ENCODE assay signal across 10 cellular contexts in genomic region chr11:27470166-27470565, GRCh38. TPM values are rescaled to one million over a fixed set of nuclear protein-coding genes. Genes with fewer than 3 reads are reported as not detected.
DNase-seq lines count a peak whose midpoint lies in the region; ATAC-seq, FAIRE-seq and TF ChIP-seq lines count a peak whose summit lies in the region.
"Had no signal": no experiment of that assay in that cellular context is flagged by ENCODE, and none has a peak within 500 bp of the region (broad histone marks: within the 10 kb centered on the region; RNA-seq: fewer than 3 reads in every experiment).

No MANE protein-coding gene starts in this region.

- CTCF ChIA-PET in WTC11 (lab: Charles Lee) = no interaction called here
- CTCF ChIA-PET in activated CD4-positive, alpha-beta T cell treated with anti-CD3 and anti-CD28 coated beads for 36 hours (lab: Charles Lee) = interaction anchor here (0.9 kb wide), 1 partner anchor 15 kb away, joined by 3 read pairs; no protein-coding TSS in a partner anchor

- H3K27ac Mint-ChIP-seq in WTC11 (no peak overlapping the region), progenitor cell of endocrine pancreas (peak overlapping the region; percentile 93)
- H3K27ac Mint-ChIP-seq in activated CD4-positive, alpha-beta T cell treated with anti-CD3 and anti-CD28 coated beads for 36 hours = no peak overlapping the region
- H3K27ac Mint-ChIP-seq: T-helper 1 cell treated with Interleukin-12 subunit alpha and Interleukin-12 subunit beta and Interleukin-4 antibody, amounts not matched to agents 30 μg/mL and 1 μg/mL, for 36 hours had no signal

- POLR2A ChIA-PET in WTC11 (lab: Charles Lee) = no interaction called here
- POLR2A ChIA-PET in activated CD4-positive, alpha-beta T cell treated with anti-CD3 and anti-CD28 coated beads for 36 hours (lab: Charles Lee) = no interaction called here

- no peaks in the 10 kb centered on the region for H3K9me3 ChIP-seq in GM23248 (ENCODE audit: low read depth)
- H3K9me3 ChIP-seq in hepatocyte (ENCODE audit: low read depth) = no peaks in the 10 kb centered on the region
- H3K9me3 ChIP-seq in small intestine (ENCODE audit: control insufficient read depth, low read depth) = no peaks in the 10 kb centered on the region
- H3K9me3 ChIP-seq: MG63 had no signal

- H3K4me1 ChIP-seq in GM23248 (ENCODE audit: insufficient read depth) (peaks cover 39% of the 10 kb centered on the region), hepatocyte (ENCODE audit: insufficient read depth) (peaks cover 41% of the 10 kb centered on the region), small intestine (ENCODE audit: control insufficient read depth in 2 of 2, insufficient read depth in 1 of 2, low read depth in 1 of 2, low read length in 1 of 2) (peaks cover 0 to under 1% of the 10 kb centered on the region in 2 donors)

- H4K20me1 ChIP-seq in GM23248 (ENCODE audit: insufficient read depth) (no peaks in the 10 kb centered on the region), hepatocyte (ENCODE audit: insufficient read depth, poor library complexity, severe bottlenecking) (peaks cover 14% of the 10 kb centered on the region)

- H3K27ac ChIP-seq in GM23248 (peak overlapping the region; percentile 98; the same call in 1 of the 2 replicates), hepatocyte (peak overlapping the region; percentile 89), small intestine (ENCODE audit: low read depth in 1 of 2, low read length in 1 of 2) (no peak overlapping the region)

- H3K4me1 Mint-ChIP-seq in WTC11 = peaks cover 55% of the 10 kb centered on the region
- peaks cover 50% of the 10 kb centered on the region for H3K4me1 Mint-ChIP-seq in progenitor cell of endocrine pancreas (ENCODE audit: low read depth)
- peaks cover 16% of the 10 kb centered on the region for H3K4me1 Mint-ChIP-seq in activated CD4-positive, alpha-beta T cell treated with anti-CD3 and anti-CD28 coated beads for 36 hours

- H3K9me3 Mint-ChIP-seq in WTC11 (no peaks in the 10 kb centered on the region), progenitor cell of endocrine pancreas (ENCODE audit: low read depth) (no peaks in the 10 kb centered on the region)
- no peaks in the 10 kb centered on the region for H3K9me3 Mint-ChIP-seq in activated CD4-positive, alpha-beta T cell treated with anti-CD3 and anti-CD28 coated beads for 36 hours (ENCODE audit: low read depth)
- H3K9me3 Mint-ChIP-seq: T-helper 1 cell treated with Interleukin-12 subunit alpha and Interleukin-12 subunit beta and Interleukin-4 antibody, amounts not matched to agents 30 μg/mL and 1 μg/mL, for 36 hours had no signal

- H3K36me3 Mint-ChIP-seq in WTC11 (peaks cover 7% of the 10 kb centered on the region), progenitor cell of endocrine pancreas (ENCODE audit: insufficient read depth) (peaks cover 6% of the 10 kb centered on the region)
- H3K36me3 Mint-ChIP-seq in activated CD4-positive, alpha-beta T cell treated with anti-CD3 and anti-CD28 coated beads for 36 hours (ENCODE audit: low read depth) = no peaks in the 10 kb centered on the region

- peak overlapping the region; percentile 85 for H3K4me2 ChIP-seq in GM23248 (ENCODE audit: unreplicated experiment)
- H3K4me2 ChIP-seq in hepatocyte = peak overlapping the region; percentile 91

- in situ Hi-C loops in GM23248 (cut with MboI) = no loop called here

- peak overlapping the region; percentile 87 for H3K9ac ChIP-seq in GM23248

- intact Hi-C loops in activated CD4-positive, alpha-beta T cell treated with anti-CD3 and anti-CD28 coated beads for 36 hours (cut with DNase I, micrococcal nuclease) = loop anchor here in 1 of 2 experiments (5.0 kb wide), 1 partner anchor 108 kb away; the partner anchor contains the start of gene CCDC34

- 26 to 28% methylated on average over 3 of the region's 3 CpGs for WGBS in GM23248 (ENCODE audit: low coverage in 1 of 2, low lambda C conversion rate in 2 of 2, missing lambda C conversion rate in 2 of 2), 2 experiments
- WGBS in hepatocyte (ENCODE audit: low lambda C conversion rate, missing lambda C conversion rate) = 23% methylated on average over 3 of the region's 3 CpGs
- 15 to 59% (median 34%) methylated on average over 3 of the region's 3 CpGs for WGBS in small intestine, 3 donors

- H3K9me2 ChIP-seq in GM23248 (ENCODE audit: insufficient read depth) (no peaks in the 10 kb centered on the region), hepatocyte (replicated peaks; ENCODE audit: insufficient read depth) (no peaks in the 10 kb centered on the region)

- DNase-seq in GM23248 (peak; percentile 48), WTC11 (ENCODE audit: low spot score) (no peak), hepatocyte (ENCODE audit: low spot score) (no peak), progenitor cell of endocrine pancreas (ENCODE audit: low spot score, unreplicated experiment) (no peak), small intestine (no peak)
- DNase-seq in activated CD4-positive, alpha-beta T cell treated with anti-CD3 and anti-CD28 coated beads for 36 hours = no peak
- DNase-seq: MG63 had no signal

- TF ChIP-seq CTCF in WTC11 (IDR thresholded peaks at IDR 0.05) (no peak), hepatocyte (IDR thresholded peaks at IDR 0.05; ENCODE audit: poor library complexity) (no peak), progenitor cell of endocrine pancreas (IDR thresholded peaks at IDR 0.05; ENCODE audit: unreplicated experiment) (no peak)

- no peak overlapping the region for H2AFZ ChIP-seq in GM23248
- no peak overlapping the region for H2AFZ ChIP-seq in hepatocyte

- H3K4me3 ChIP-seq in GM23248 (peak overlapping the region; percentile 98), hepatocyte (peak overlapping the region; percentile 84), small intestine (ENCODE audit: low read depth in 1 of 2, low read length in 2 of 2) (peak overlapping the region in 1 of 2 donors; percentile 97)

- no peaks in the 10 kb centered on the region for H3K27me3 ChIP-seq in GM23248 (replicated peaks; ENCODE audit: insufficient read depth)
- no peaks in the 10 kb centered on the region for H3K27me3 ChIP-seq in hepatocyte
- H3K27me3 ChIP-seq in small intestine (ENCODE audit: control insufficient read depth in 2 of 2, insufficient read depth in 2 of 2, low read length in 2 of 2) = no peaks in the 10 kb centered on the region
- H3K27me3 ChIP-seq: MG63 had no signal

- H3K27me3 Mint-ChIP-seq in WTC11 (ENCODE audit: low read depth) = no peaks in the 10 kb centered on the region
- no peaks in the 10 kb centered on the region for H3K27me3 Mint-ChIP-seq in progenitor cell of endocrine pancreas
- peaks cover 28% of the 10 kb centered on the region for H3K27me3 Mint-ChIP-seq in activated CD4-positive, alpha-beta T cell treated with anti-CD3 and anti-CD28 coated beads for 36 hours

- H3K79me2 ChIP-seq in GM23248 (ENCODE audit: insufficient read depth) = peaks cover 59% of the 10 kb centered on the region
- H3K79me2 ChIP-seq in hepatocyte = peaks cover 71% of the 10 kb centered on the region

- H3K36me3 ChIP-seq in GM23248 (ENCODE audit: low read depth) (no peaks in the 10 kb centered on the region), hepatocyte (replicated peaks; ENCODE audit: insufficient read depth, low read depth) (no peaks in the 10 kb centered on the region), small intestine (ENCODE audit: control insufficient read depth in 2 of 2, insufficient read depth in 2 of 2, low read length in 2 of 2) (no peaks in the 10 kb centered on the region)
- H3K36me3 ChIP-seq: MG63 had no signal

- no peak for FAIRE-seq in small intestine (lab: Jason Lieb, UNC)

- no peak for TF ChIP-seq POLR2A in GM18505 (IDR thresholded peaks at IDR 0.05; ENCODE audit: borderline replicate concordance, extremely low read depth, insufficient read depth, insufficient read length)

- no peak for ATAC-seq in WTC11
- no peak for ATAC-seq in GM18505 (IDR thresholded peaks at IDR 0.05; ENCODE audit: unreplicated experiment)
- ATAC-seq in HG03108 (IDR thresholded peaks at IDR 0.05; ENCODE audit: unreplicated experiment) = no peak
- no peak for ATAC-seq in activated CD4-positive, alpha-beta T cell treated with anti-CD3 and anti-CD28 coated beads for 36 hours

- H3F3A ChIP-seq in GM23248 (ENCODE audit: insufficient read depth) = peaks cover 40% of the 10 kb centered on the region

- H3K4me3 Mint-ChIP-seq in WTC11 = peak overlapping the region; percentile 83
- peak overlapping the region; percentile 84 for H3K4me3 Mint-ChIP-seq in progenitor cell of endocrine pancreas (ENCODE audit: low read depth)
- no peak overlapping the region for H3K4me3 Mint-ChIP-seq in activated CD4-positive, alpha-beta T cell treated with anti-CD3 and anti-CD28 coated beads for 36 hours
- H3K4me3 Mint-ChIP-seq: T-helper 1 cell treated with Interleukin-12 subunit alpha and Interleukin-12 subunit beta and Interleukin-4 antibody, amounts not matched to agents 30 μg/mL and 1 μg/mL, for 36 hours had no signal

TF ChIP-seq in WTC11, 78 proteins besides CTCF, POLR2A, EP300 and RAD21 (continues in another document):
- TF ChIP-seq, protein P1, sequence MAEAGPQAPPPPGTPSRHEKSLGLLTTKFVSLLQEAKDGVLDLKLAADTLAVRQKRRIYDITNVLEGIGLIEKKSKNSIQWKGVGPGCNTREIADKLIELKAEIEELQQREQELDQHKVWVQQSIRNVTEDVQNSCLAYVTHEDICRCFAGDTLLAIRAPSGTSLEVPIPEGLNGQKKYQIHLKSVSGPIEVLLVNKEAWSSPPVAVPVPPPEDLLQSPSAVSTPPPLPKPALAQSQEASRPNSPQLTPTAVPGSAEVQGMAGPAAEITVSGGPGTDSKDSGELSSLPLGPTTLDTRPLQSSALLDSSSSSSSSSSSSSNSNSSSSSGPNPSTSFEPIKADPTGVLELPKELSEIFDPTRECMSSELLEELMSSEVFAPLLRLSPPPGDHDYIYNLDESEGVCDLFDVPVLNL (CRISPR knock-in tag; IDR thresholded peaks at IDR 0.05; ENCODE audit: borderline replicate concordance, low read depth) = no peak

RNA-seq across cellular contexts. Expression of gene LGR4, which starts 2.4 kb away (rescaled TPM):
- total RNA-seq in GM23248 (2014; rRNA removed; shearing (Covaris generic)) = 58.6 and 59.2 TPM in 2 replicates
- polyA plus RNA-seq in GM23248 (2016; fragmentation: Nextera tagmentation; extraction: Ambion mirVana) (14.4 and 14.9 TPM in 2 replicates), hepatocyte (27.2 and 30.1 TPM in 2 replicates), small intestine (10 to 100 TPM in 2 of 3 donors, 1 to 10 TPM in 1; 5.9 to 20.5 (median 10.1) TPM)
- total RNA-seq in WTC11 (2021) (47.8 to 53.8 TPM (median 51.1 TPM) in 3 replicates), hepatocyte (108 and 115 TPM in 2 replicates), progenitor cell of endocrine pancreas (138 and 154 TPM in 2 replicates)
- under 1 TPM; 0.19 to 0.21 TPM for total RNA-seq in activated CD4-positive, alpha-beta T cell treated with anti-CD3 and anti-CD28 coated beads for 36 hours

RNA-seq across cellular contexts. Expression of gene LIN7C, which starts 36.4 kb away (rescaled TPM):
- 47.0 and 51.1 TPM in 2 replicates for total RNA-seq in GM23248 (2014; rRNA removed; shearing (Covaris generic))
- 43.0 and 45.1 TPM in 2 replicates for polyA plus RNA-seq in GM23248 (2016; fragmentation: Nextera tagmentation; extraction: Ambion mirVana)
- 38.5 to 41.5 TPM (median 39.4 TPM) in 3 replicates for total RNA-seq in WTC11 (2021)
- 52.9 and 55.5 TPM in 2 replicates for total RNA-seq in hepatocyte
- 22.4 and 23.5 TPM in 2 replicates for polyA plus RNA-seq in hepatocyte
- total RNA-seq in progenitor cell of endocrine pancreas = 36.5 and 38.2 TPM in 2 replicates
- 10 to 100 TPM; 16.1 to 19.2 TPM for total RNA-seq in activated CD4-positive, alpha-beta T cell treated with anti-CD3 and anti-CD28 coated beads for 36 hours
- 10 to 100 TPM in 1 of 3 donors, 1 to 10 TPM in 2; 7.3 to 13.8 (median 8.9) TPM for polyA plus RNA-seq in small intestine

Comparison
In these comparisons a context has a peak if more than half of its experiments do, and no peak if none do; other contexts are left out.
1. H3K27ac ChIP-seq: peak in GM23248 (single experiment) and hepatocyte (single experiment); none in small intestine (0 of 2).
2. RNA of gene LGR4, which starts 2.4 kb away (total RNA-seq): 138 to 154 TPM in progenitor cell of endocrine pancreas, 108 to 115 TPM in hepatocyte, 58.6 to 59.2 TPM in GM23248 and 47.8 to 53.8 TPM in WTC11; 0.19 to 0.21 TPM in activated CD4-positive, alpha-beta T cell treated with anti-CD3 and anti-CD28 coated beads for 36 hours; every median in the first group is over 10 times any median in the second.